ENCODE assay signal across 8 cellular contexts in genomic region chr5:399296-400281, GRCh38. TPM values are rescaled to one million over a fixed set of nuclear protein-coding genes. Genes with fewer than 3 reads are reported as not detected.
DNase-seq lines count a peak whose midpoint lies in the region; ATAC-seq, FAIRE-seq and TF ChIP-seq lines count a peak whose summit lies in the region.

No MANE protein-coding gene starts in this region.

- H3K4me3 ChIP-seq in osteoblast (ENCODE audit: insufficient read depth, low read length): peak overlapping the region; percentile 52
- H3K4me3 ChIP-seq in aorta (ENCODE audit: low read length in 2 of 2): peak overlapping the region in 1 of 2 donors; percentile 29

- intact Hi-C loops in aorta (cut with DNase I): no loop called here

- no peak for FAIRE-seq in frontal cortex (lab: Jason Lieb, UNC)

- WGBS in aorta, 2 donors: 33 to 34% methylated on average over 43 to 45 of the region's 45 CpGs

- H3K79me2 ChIP-seq in osteoblast (ENCODE audit: insufficient read depth, low read length): peaks cover 37% of the 10 kb centered on the region

- no peak overlapping the region for H2AFZ ChIP-seq in osteoblast (ENCODE audit: low read length)

- TF ChIP-seq CTCF in osteoblast (IDR thresholded peaks at IDR 0.05; ENCODE audit: extremely low read depth, low read depth, low read length): no peak

- DNase-seq in COLO668 (lab: John Stamatoyannopoulos, UW; ENCODE audit: unreplicated experiment) (peak; percentile 99), NCI-H345 (lab: John Stamatoyannopoulos, UW) (peak; percentile 98), frontal cortex (ENCODE audit: low spot score in 2 of 2) (peak; percentile 63 to 82), osteoblast (ENCODE audit: insufficient read length, low spot score, missing footprints) (peak; percentile 98), aorta (peak; percentile 93 to 98)
- DNase-seq in activated CD8-positive, alpha-beta memory T cell treated with anti-CD3 and anti-CD28 coated beads, Interleukin-2, amount 50 U/mL, for 48 hours: peak; percentile 85

- H3K4me1 ChIP-seq in osteoblast (ENCODE audit: insufficient read depth, low read length): peaks cover 43% of the 10 kb centered on the region
- H3K4me1 ChIP-seq in aorta (ENCODE audit: control insufficient read depth in 1 of 2, insufficient read depth in 2 of 2, low read length in 2 of 2): no peaks in the 10 kb centered on the region

- no peaks in the 10 kb centered on the region for H3K9me3 ChIP-seq in osteoblast (ENCODE audit: low read depth, low read length)
- no peaks in the 10 kb centered on the region for H3K9me3 ChIP-seq in aorta (ENCODE audit: control insufficient read depth, low read length)

- peak; percentile 66 for ATAC-seq in GM19328 (IDR thresholded peaks at IDR 0.05; ENCODE audit: unreplicated experiment)
- ATAC-seq in HG03342 (IDR thresholded peaks at IDR 0.05; ENCODE audit: unreplicated experiment): peak; percentile 71
- peak; percentile 90 for ATAC-seq in aorta (ENCODE audit: low FRiP score)

- H3K27me3 ChIP-seq in osteoblast (ENCODE audit: insufficient read depth, low read length): no peaks in the 10 kb centered on the region
- no peaks in the 10 kb centered on the region for H3K27me3 ChIP-seq in aorta (ENCODE audit: control insufficient read depth in 1 of 2, insufficient read depth in 2 of 2, low read length in 1 of 2)

- peaks cover 40% of the 10 kb centered on the region for H3K36me3 ChIP-seq in osteoblast (ENCODE audit: insufficient read depth, low read length)
- H3K36me3 ChIP-seq in aorta (ENCODE audit: control insufficient read depth in 1 of 2, insufficient read depth in 2 of 2, low read length in 1 of 2): no peaks in the 10 kb centered on the region

- peak overlapping the region; percentile 70 for H3K4me2 ChIP-seq in osteoblast (ENCODE audit: insufficient read depth, low read length)

- H4K20me1 ChIP-seq in osteoblast (ENCODE audit: insufficient read depth, low read length): no peaks in the 10 kb centered on the region

- peak overlapping the region; percentile 100 for H3K27ac ChIP-seq in osteoblast (ENCODE audit: low read depth, low read length)
- peak overlapping the region in 1 of 2 donors; percentile 48 for H3K27ac ChIP-seq in aorta (ENCODE audit: low read depth in 1 of 2, low read length in 2 of 2)

RNA-seq across cellular contexts. Expression of gene EXOC3, which starts 43.4 kb away (rescaled TPM):
- total RNA-seq in frontal cortex (22.4 TPM), osteoblast (39.8 and 49.2 TPM in 2 replicates), aorta (10 to 100 TPM; 54.6 to 65.2 TPM)
- polyA plus RNA-seq in aorta: 10 to 100 TPM; 31.3 to 88.9 TPM
